13 cellular contexts compared by ENCODE assay signal in the genomic region with DNA sequence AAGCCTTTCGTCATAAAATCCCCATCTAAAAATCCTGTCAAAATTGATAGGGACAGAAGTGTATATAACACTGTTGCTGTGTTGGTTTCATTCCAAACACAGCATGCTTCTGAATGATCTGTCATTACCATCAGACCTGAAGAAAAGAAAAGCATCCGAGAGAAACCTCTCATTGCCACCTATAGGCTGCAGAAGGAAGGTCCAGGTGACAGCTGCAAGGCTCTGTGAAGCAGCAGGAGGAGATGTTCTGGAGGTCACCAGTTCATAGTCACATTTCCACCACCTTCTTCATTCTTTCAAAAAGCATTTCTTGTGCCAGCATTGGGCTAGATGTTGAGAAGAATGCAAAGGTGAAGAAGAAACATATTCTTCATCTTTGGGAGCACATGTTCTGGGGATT.
DNase-seq lines count a peak whose midpoint lies in the region; ATAC-seq, FAIRE-seq and TF ChIP-seq lines count a peak whose summit lies in the region.
"Had no signal": no experiment of that assay in that cellular context is flagged by ENCODE, and none has a peak within 500 bp of the region (broad histone marks: within the 10 kb centered on the region; RNA-seq: fewer than 3 reads in every experiment).

No MANE protein-coding gene starts in this region.

- TF ChIP-seq EP300 in A549 (IDR thresholded peaks at IDR 0.05) = no peak

- H3K9me3 ChIP-seq in A549 = 0 out of 3 replicates have a peak, but pooled peaks cover 2% of the 10 kb centered on the region
- H3K9me3 ChIP-seq: BE2C had no signal

- no peak for TF ChIP-seq POLR2A in A549 (IDR thresholded peaks at IDR 0.05; ENCODE audit: low read length)

- intact Hi-C loops in left cardiac atrium (cut with DNase I) = loop anchor here in 1 of 2 donors (10.0 kb wide), 1 partner anchor 218 kb away; no protein-coding TSS in a partner anchor

- no peak for DNase-seq in A549 (ENCODE audit: low read depth in 1 of 2, low spot score in 1 of 2)
- DNase-seq in NCI-H526 treated with DMSO at 0.1 percent for 48 hours (lab: John Stamatoyannopoulos, UW) = peak; percentile 28
- DNase-seq in epithelial cell of proximal tubule (ENCODE audit: low read depth) = no peak
- no peak for DNase-seq in NCI-H446 (lab: John Stamatoyannopoulos, UW)
- DNase-seq in DMS53 treated with DMSO at 0.1 percent for 48 hours (lab: John Stamatoyannopoulos, UW; ENCODE audit: unreplicated experiment) = no peak
- DNase-seq in left cardiac atrium = no peak
- DNase-seq: activated effector memory CD4-positive, alpha-beta T cell treated with Interleukin-2 at 50 U/mL for 16 hours; BE2C; hypothalamus; stimulated activated naive CD8-positive, alpha-beta T cell treated with anti-CD3 and anti-CD28 coated beads, Interleukin-15, amount 100 ng/mL, for 72 hours had no signal

- CTCF ChIA-PET in A549 (lab: Yijun Ruan, JAX) = no interaction called here

- TF ChIP-seq CTCF in A549 (IDR thresholded peaks at IDR 0.05) (no peak), epithelial cell of proximal tubule (conservative IDR thresholded peaks at IDR 0.05; ENCODE audit: low read depth, low read length) (peak; percentile 55)

- no peak overlapping the region for H3K4me2 ChIP-seq in A549

- 32% methylated on average over 2 of the region's 2 CpGs for WGBS in A549 (ENCODE audit: missing lambda C conversion rate)

- peak; percentile 26 to 27; a peak in 2 of 5 replicates for TF ChIP-seq RAD21 in A549 (conservative IDR thresholded peaks at IDR 0.05 in 1 of 2, IDR thresholded peaks at IDR 0.05 in 1 of 2)

- FAIRE-seq in A549 (lab: Jason Lieb, UNC) = peak; percentile 32
- FAIRE-seq: GM12891 had no signal

- POLR2A ChIA-PET in A549 (lab: Yijun Ruan, JAX) = no interaction called here

- no peak overlapping the region for H3K4me3 ChIP-seq in A549
- no peak overlapping the region for H3K4me3 ChIP-seq in epithelial cell of proximal tubule (ENCODE audit: low read depth, low read length)

- no peak overlapping the region for H3K27ac ChIP-seq in A549

- ATAC-seq in A549 (peak in 1 of 2 experiments; percentile 68; a peak in 2 of 6 replicates), GM18907 (IDR thresholded peaks at IDR 0.05; ENCODE audit: unreplicated experiment) (peak; percentile 60), GM18517 (IDR thresholded peaks at IDR 0.05; ENCODE audit: unreplicated experiment) (no peak), left cardiac atrium (no peak)
- ATAC-seq: stimulated activated naive CD8-positive, alpha-beta T cell treated with anti-CD3 and anti-CD28 coated beads, Interleukin-15, amount 100 ng/mL, for 72 hours had no signal

- no peaks in the 10 kb centered on the region for H3K4me1 ChIP-seq in A549
- H3K4me1 ChIP-seq: BE2C had no signal

TF ChIP-seq in A549, 52 proteins besides CTCF, POLR2A, EP300 and RAD21:
- TF ChIP-seq HDAC2 (IDR thresholded peaks at IDR 0.05) = no peak
